ENCODE assay signal across 1 cellular context in the genomic region with DNA sequence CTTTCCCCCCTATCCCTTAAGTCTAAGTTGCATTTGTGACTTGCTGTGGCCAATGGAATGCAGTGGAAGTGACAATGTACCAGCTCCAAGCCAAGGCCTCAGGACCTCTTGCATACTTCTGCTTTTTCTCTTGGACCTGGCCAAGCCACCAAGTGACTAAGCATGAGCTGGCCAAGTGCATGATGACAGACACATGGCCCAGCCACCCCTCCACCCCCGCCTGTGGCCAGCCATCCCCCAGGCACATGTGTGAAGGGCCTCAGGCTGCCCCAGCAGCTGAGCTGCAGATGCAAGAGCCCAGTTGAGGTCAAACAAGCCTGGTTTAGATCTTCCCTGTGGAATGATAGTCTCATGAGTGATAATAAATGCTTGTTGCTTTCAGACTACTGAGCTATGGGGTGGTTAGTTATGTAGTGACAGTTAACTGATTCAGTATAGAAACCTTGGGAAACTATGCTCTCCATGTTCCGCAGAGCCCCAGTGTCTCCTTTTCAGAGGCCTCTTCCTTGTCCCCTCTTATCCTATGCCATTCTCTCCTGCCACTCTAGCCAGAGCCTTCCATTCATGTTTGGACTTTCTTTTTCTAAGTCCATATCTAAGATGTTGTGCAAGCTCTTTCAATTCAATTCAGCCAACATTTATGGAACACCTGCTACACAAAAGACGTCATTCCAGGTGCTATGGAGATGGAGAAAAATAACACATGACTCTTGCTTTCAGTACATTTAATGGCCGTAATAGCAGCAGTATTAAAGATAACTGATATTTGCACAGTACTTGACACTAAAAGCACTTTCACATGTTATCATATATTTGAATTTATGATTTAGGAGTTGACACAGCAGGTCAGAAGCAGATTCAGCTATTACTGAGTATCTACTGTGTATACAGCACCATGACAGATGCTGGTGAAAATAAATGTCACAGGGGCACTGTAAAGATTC.
A peak's percentile ranks its signal among the peaks of the same experiment; 100 is the strongest.
TF ChIP-seq lines count a peak whose summit lies in the region.

No MANE protein-coding gene starts in this region.

TF ChIP-seq in K562, 482 proteins besides CTCF, POLR2A, EP300 and RAD21 (continued from another document and continues in another):
- TF ChIP-seq, protein P1, sequence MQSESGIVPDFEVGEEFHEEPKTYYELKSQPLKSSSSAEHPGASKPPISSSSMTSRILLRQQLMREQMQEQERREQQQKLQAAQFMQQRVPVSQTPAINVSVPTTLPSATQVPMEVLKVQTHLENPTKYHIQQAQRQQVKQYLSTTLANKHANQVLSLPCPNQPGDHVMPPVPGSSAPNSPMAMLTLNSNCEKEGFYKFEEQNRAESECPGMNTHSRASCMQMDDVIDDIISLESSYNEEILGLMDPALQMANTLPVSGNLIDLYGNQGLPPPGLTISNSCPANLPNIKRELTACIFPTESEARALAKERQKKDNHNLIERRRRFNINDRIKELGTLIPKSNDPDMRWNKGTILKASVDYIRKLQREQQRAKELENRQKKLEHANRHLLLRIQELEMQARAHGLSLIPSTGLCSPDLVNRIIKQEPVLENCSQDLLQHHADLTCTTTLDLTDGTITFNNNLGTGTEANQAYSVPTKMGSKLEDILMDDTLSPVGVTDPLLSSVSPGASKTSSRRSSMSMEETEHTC (IDR thresholded peaks at IDR 0.05): 0 out of 2 replicates have a peak, but pooled peaks have one; percentile 54
- TF ChIP-seq KAT7 (CRISPR knock-in tag; IDR thresholded peaks at IDR 0.05; ENCODE audit: borderline replicate concordance) (no peak), TEAD4 (IDR thresholded peaks at IDR 0.05; ENCODE audit: low read length) (peak; percentile 59; the same call in 1 of the 2 replicates), TEAD4 (CRISPR knock-in tag; IDR thresholded peaks at IDR 0.05; ENCODE audit: borderline replicate concordance) (no peak), FUS (optimal IDR thresholded peaks at IDR 0.05; ENCODE audit: low read depth, low read length) (no peak), MECOM (CRISPR knock-in tag; IDR thresholded peaks at IDR 0.05) (no peak), LARP7 (IDR thresholded peaks at IDR 0.05) (no peak), SMAD2 (IDR thresholded peaks at IDR 0.05; ENCODE audit: low read depth, low read length) (no peak), SLC30A9 (CRISPR knock-in tag; IDR thresholded peaks at IDR 0.05) (no peak), GTF2E2 (tag; IDR thresholded peaks at IDR 0.05) (no peak), ETS2 (tag; IDR thresholded peaks at IDR 0.05; ENCODE audit: borderline replicate concordance, poor library complexity, severe bottlenecking) (no peak), HNRNPL (IDR thresholded peaks at IDR 0.05; ENCODE audit: low read depth, low read length) (no peak), CBX3 (IDR thresholded peaks at IDR 0.05; ENCODE audit: borderline replicate concordance in 1 of 2, low read length in 2 of 2) (no peak; a peak in 1 of 3 replicates), TEAD1 (CRISPR knock-in tag; IDR thresholded peaks at IDR 0.05) (peak; percentile 53 to 88; a peak in 2 of 4 replicates), TRIM24 (IDR thresholded peaks at IDR 0.05) (peak in 1 of 2 experiments; percentile 68; a peak in 1 of 4 replicates), TFAM (CRISPR knock-in tag; conservative IDR thresholded peaks at IDR 0.05) (no peak), DACH1 (IDR thresholded peaks at IDR 0.05; ENCODE audit: partially characterized antibody) (no peak), NFE2 (IDR thresholded peaks at IDR 0.05; ENCODE audit: low read depth) (peak; percentile 92), ZFX (CRISPR knock-in tag; IDR thresholded peaks at IDR 0.05) (no peak), RBM39 (optimal IDR thresholded peaks at IDR 0.05; ENCODE audit: low read depth, low read length) (no peak), EZH2 (IDR thresholded peaks at IDR 0.05; ENCODE audit: borderline replicate concordance, low read depth, low read length) (no peak), MTA2 (IDR thresholded peaks at IDR 0.05; ENCODE audit: low read depth) (no peak), NFE2L1 (tag; IDR thresholded peaks at IDR 0.05; ENCODE audit: borderline replicate concordance, low read depth) (no peak), GTF2F1 (IDR thresholded peaks at IDR 0.05; ENCODE audit: low read depth, low read length) (no peak), HMG20B (CRISPR knock-in tag; IDR thresholded peaks at IDR 0.05) (no peak)
- TF ChIP-seq, protein P2, sequence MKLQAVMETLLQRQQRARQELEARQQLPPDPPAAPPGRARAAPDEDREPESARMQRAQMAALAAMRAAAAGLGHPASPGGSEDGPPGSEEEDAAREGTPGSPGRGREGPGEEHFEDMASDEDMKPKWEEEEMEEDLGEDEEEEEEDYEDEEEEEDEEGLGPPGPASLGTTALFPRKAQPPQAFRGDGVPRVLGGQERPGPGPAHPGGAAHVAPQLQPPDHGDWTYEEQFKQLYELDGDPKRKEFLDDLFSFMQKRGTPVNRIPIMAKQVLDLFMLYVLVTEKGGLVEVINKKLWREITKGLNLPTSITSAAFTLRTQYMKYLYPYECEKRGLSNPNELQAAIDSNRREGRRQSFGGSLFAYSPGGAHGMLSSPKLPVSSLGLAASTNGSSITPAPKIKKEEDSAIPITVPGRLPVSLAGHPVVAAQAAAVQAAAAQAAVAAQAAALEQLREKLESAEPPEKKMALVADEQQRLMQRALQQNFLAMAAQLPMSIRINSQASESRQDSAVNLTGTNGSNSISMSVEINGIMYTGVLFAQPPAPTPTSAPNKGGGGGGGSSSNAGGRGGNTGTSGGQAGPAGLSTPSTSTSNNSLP (IDR thresholded peaks at IDR 0.05; ENCODE audit: borderline replicate concordance, low read depth, low read length): no peak
- TF ChIP-seq, protein P3, sequence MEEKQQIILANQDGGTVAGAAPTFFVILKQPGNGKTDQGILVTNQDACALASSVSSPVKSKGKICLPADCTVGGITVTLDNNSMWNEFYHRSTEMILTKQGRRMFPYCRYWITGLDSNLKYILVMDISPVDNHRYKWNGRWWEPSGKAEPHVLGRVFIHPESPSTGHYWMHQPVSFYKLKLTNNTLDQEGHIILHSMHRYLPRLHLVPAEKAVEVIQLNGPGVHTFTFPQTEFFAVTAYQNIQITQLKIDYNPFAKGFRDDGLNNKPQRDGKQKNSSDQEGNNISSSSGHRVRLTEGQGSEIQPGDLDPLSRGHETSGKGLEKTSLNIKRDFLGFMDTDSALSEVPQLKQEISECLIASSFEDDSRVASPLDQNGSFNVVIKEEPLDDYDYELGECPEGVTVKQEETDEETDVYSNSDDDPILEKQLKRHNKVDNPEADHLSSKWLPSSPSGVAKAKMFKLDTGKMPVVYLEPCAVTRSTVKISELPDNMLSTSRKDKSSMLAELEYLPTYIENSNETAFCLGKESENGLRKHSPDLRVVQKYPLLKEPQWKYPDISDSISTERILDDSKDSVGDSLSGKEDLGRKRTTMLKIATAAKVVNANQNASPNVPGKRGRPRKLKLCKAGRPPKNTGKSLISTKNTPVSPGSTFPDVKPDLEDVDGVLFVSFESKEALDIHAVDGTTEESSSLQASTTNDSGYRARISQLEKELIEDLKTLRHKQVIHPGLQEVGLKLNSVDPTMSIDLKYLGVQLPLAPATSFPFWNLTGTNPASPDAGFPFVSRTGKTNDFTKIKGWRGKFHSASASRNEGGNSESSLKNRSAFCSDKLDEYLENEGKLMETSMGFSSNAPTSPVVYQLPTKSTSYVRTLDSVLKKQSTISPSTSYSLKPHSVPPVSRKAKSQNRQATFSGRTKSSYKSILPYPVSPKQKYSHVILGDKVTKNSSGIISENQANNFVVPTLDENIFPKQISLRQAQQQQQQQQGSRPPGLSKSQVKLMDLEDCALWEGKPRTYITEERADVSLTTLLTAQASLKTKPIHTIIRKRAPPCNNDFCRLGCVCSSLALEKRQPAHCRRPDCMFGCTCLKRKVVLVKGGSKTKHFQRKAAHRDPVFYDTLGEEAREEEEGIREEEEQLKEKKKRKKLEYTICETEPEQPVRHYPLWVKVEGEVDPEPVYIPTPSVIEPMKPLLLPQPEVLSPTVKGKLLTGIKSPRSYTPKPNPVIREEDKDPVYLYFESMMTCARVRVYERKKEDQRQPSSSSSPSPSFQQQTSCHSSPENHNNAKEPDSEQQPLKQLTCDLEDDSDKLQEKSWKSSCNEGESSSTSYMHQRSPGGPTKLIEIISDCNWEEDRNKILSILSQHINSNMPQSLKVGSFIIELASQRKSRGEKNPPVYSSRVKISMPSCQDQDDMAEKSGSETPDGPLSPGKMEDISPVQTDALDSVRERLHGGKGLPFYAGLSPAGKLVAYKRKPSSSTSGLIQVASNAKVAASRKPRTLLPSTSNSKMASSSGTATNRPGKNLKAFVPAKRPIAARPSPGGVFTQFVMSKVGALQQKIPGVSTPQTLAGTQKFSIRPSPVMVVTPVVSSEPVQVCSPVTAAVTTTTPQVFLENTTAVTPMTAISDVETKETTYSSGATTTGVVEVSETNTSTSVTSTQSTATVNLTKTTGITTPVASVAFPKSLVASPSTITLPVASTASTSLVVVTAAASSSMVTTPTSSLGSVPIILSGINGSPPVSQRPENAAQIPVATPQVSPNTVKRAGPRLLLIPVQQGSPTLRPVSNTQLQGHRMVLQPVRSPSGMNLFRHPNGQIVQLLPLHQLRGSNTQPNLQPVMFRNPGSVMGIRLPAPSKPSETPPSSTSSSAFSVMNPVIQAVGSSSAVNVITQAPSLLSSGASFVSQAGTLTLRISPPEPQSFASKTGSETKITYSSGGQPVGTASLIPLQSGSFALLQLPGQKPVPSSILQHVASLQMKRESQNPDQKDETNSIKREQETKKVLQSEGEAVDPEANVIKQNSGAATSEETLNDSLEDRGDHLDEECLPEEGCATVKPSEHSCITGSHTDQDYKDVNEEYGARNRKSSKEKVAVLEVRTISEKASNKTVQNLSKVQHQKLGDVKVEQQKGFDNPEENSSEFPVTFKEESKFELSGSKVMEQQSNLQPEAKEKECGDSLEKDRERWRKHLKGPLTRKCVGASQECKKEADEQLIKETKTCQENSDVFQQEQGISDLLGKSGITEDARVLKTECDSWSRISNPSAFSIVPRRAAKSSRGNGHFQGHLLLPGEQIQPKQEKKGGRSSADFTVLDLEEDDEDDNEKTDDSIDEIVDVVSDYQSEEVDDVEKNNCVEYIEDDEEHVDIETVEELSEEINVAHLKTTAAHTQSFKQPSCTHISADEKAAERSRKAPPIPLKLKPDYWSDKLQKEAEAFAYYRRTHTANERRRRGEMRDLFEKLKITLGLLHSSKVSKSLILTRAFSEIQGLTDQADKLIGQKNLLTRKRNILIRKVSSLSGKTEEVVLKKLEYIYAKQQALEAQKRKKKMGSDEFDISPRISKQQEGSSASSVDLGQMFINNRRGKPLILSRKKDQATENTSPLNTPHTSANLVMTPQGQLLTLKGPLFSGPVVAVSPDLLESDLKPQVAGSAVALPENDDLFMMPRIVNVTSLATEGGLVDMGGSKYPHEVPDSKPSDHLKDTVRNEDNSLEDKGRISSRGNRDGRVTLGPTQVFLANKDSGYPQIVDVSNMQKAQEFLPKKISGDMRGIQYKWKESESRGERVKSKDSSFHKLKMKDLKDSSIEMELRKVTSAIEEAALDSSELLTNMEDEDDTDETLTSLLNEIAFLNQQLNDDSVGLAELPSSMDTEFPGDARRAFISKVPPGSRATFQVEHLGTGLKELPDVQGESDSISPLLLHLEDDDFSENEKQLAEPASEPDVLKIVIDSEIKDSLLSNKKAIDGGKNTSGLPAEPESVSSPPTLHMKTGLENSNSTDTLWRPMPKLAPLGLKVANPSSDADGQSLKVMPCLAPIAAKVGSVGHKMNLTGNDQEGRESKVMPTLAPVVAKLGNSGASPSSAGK (IDR thresholded peaks at IDR 0.05): peak; percentile 88
- TF ChIP-seq, protein P4, sequence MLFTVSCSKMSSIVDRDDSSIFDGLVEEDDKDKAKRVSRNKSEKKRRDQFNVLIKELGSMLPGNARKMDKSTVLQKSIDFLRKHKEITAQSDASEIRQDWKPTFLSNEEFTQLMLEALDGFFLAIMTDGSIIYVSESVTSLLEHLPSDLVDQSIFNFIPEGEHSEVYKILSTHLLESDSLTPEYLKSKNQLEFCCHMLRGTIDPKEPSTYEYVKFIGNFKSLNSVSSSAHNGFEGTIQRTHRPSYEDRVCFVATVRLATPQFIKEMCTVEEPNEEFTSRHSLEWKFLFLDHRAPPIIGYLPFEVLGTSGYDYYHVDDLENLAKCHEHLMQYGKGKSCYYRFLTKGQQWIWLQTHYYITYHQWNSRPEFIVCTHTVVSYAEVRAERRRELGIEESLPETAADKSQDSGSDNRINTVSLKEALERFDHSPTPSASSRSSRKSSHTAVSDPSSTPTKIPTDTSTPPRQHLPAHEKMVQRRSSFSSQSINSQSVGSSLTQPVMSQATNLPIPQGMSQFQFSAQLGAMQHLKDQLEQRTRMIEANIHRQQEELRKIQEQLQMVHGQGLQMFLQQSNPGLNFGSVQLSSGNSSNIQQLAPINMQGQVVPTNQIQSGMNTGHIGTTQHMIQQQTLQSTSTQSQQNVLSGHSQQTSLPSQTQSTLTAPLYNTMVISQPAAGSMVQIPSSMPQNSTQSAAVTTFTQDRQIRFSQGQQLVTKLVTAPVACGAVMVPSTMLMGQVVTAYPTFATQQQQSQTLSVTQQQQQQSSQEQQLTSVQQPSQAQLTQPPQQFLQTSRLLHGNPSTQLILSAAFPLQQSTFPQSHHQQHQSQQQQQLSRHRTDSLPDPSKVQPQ (CRISPR knock-in tag; IDR thresholded peaks at IDR 0.05; ENCODE audit: borderline replicate concordance): no peak
- TF ChIP-seq, protein P5, sequence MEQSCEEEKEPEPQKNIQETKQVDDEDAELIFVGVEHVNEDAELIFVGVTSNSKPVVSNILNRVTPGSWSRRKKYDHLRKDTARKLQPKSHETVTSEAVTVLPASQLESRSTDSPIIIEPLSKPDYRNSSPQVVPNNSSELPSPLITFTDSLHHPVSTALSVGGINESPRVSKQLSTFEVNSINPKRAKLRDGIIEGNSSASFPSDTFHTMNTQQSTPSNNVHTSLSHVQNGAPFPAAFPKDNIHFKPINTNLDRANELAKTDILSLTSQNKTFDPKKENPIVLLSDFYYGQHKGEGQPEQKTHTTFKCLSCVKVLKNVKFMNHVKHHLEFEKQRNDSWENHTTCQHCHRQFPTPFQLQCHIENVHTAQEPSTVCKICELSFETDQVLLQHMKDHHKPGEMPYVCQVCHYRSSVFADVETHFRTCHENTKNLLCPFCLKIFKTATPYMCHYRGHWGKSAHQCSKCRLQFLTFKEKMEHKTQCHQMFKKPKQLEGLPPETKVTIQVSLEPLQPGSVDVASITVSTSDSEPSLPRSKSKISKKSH (CRISPR knock-in tag; IDR thresholded peaks at IDR 0.05): no peak
- TF ChIP-seq, protein P6, sequence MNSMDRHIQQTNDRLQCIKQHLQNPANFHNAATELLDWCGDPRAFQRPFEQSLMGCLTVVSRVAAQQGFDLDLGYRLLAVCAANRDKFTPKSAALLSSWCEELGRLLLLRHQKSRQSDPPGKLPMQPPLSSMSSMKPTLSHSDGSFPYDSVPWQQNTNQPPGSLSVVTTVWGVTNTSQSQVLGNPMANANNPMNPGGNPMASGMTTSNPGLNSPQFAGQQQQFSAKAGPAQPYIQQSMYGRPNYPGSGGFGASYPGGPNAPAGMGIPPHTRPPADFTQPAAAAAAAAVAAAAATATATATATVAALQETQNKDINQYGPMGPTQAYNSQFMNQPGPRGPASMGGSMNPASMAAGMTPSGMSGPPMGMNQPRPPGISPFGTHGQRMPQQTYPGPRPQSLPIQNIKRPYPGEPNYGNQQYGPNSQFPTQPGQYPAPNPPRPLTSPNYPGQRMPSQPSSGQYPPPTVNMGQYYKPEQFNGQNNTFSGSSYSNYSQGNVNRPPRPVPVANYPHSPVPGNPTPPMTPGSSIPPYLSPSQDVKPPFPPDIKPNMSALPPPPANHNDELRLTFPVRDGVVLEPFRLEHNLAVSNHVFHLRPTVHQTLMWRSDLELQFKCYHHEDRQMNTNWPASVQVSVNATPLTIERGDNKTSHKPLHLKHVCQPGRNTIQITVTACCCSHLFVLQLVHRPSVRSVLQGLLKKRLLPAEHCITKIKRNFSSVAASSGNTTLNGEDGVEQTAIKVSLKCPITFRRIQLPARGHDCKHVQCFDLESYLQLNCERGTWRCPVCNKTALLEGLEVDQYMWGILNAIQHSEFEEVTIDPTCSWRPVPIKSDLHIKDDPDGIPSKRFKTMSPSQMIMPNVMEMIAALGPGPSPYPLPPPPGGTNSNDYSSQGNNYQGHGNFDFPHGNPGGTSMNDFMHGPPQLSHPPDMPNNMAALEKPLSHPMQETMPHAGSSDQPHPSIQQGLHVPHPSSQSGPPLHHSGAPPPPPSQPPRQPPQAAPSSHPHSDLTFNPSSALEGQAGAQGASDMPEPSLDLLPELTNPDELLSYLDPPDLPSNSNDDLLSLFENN (IDR thresholded peaks at IDR 0.05; ENCODE audit: low read depth in 2 of 2, low read length in 2 of 2): no peak
